ENCODE assay signal across 8 cellular contexts in genomic region chr9:6006968-6007769, GRCh38. TPM values are rescaled to one million over a fixed set of nuclear protein-coding genes. Genes with fewer than 3 reads are reported as not detected.
DNase-seq lines count a peak whose midpoint lies in the region; ATAC-seq and TF ChIP-seq lines count a peak whose summit lies in the region.

No MANE protein-coding gene starts in this region.

- ATAC-seq in GM18907 (IDR thresholded peaks at IDR 0.05; ENCODE audit: unreplicated experiment) (peak; percentile 72), HG03159 (IDR thresholded peaks at IDR 0.05; ENCODE audit: unreplicated experiment) (peak; percentile 70), activated B cell treated with CpG ODN at 0.5 μM for 24 hours (ENCODE audit: low read depth) (peak; percentile 72)

- TF ChIP-seq CTCF in AG04449 (IDR thresholded peaks at IDR 0.05; ENCODE audit: insufficient read depth, low read length, missing control alignments) (no peak), activated B cell treated with CpG ODN at 0.5 μM for 24 hours (IDR thresholded peaks at IDR 0.05) (no peak), cardiac fibroblast (IDR thresholded peaks at IDR 0.05; ENCODE audit: low read depth, low read length) (no peak)

- H3K4me3 Mint-ChIP-seq in activated B cell treated with CpG ODN at 0.5 μM for 24 hours = peak overlapping the region; percentile 94

- no peaks in the 10 kb centered on the region for H3K9me3 Mint-ChIP-seq in activated B cell treated with CpG ODN at 0.5 μM for 24 hours

- H3K27me3 Mint-ChIP-seq in activated B cell treated with CpG ODN at 0.5 μM for 24 hours = no peaks in the 10 kb centered on the region

- H3K4me1 Mint-ChIP-seq in activated B cell treated with CpG ODN at 0.5 μM for 24 hours = peaks cover 47% of the 10 kb centered on the region

- H3K27ac Mint-ChIP-seq in activated B cell treated with CpG ODN at 0.5 μM for 24 hours = peak overlapping the region; percentile 87

- DNase-seq in AG04449 (ENCODE audit: low read depth, low spot score) = peak; percentile 4
- peak; percentile 85 for DNase-seq in NCI-H226
- peak; percentile 88 for DNase-seq in activated B cell treated with CpG ODN at 0.5 μM for 24 hours
- DNase-seq in cardiac fibroblast (ENCODE audit: low read depth in 2 of 2) = peak; percentile 83 to 85
- peak; percentile 97 for DNase-seq in islet precursor cell
- peak; percentile 91 to 98 for DNase-seq in stimulated activated CD4-positive, alpha-beta T cell treated with anti-CD3 and anti-CD28 coated beads, Interleukin-12 subunit alpha, Interleukin-12 subunit beta, amount 100 ng/mL, for 24 hours (ENCODE audit: low read depth in 2 of 2)

- POLR2A ChIA-PET in AG04449 (lab: Yijun Ruan, JAX) (no interaction called here), activated B cell treated with CpG ODN at 0.5 μM for 24 hours (lab: Charles Lee) (interaction anchor here (0.6 to 2.6 kb wide), 12 partner anchors 8 to 1328 kb away, joined by 3 to 25 read pairs (median 4); partner anchors contain the start of genes CDC37L1, KDM4C, PLGRKT and RANBP6)

- CTCF ChIA-PET in AG04449 (lab: Yijun Ruan, JAX) (interaction anchor here (0.5 to 1.9 kb wide), 3 partner anchors 47 to 210 kb away, joined by 3 to 6 read pairs (median 4); partner anchors contain the start of gene ERMP1), activated B cell treated with CpG ODN at 0.5 μM for 24 hours (lab: Charles Lee) (interaction anchor here (1.0 kb wide), 1 partner anchor 47 kb away, joined by 3 read pairs; no protein-coding TSS in a partner anchor)

- intact Hi-C loops in activated B cell treated with CpG ODN at 0.5 μM for 24 hours (cut with micrococcal nuclease) = loop anchor here (1.0 to 5.0 kb wide), 5 partner anchors 8 to 1330 kb away; partner anchors contain the start of genes AK3, CDC37L1, JAK2 and RANBP6

- peaks cover 26% of the 10 kb centered on the region for H3K36me3 Mint-ChIP-seq in activated B cell treated with CpG ODN at 0.5 μM for 24 hours (ENCODE audit: low read depth)

- H3K4me3 ChIP-seq in AG04449 (ENCODE audit: low read depth, low read length) (peak overlapping the region; percentile 78), cardiac fibroblast (replicated peaks in 1 of 2; ENCODE audit: low read depth in 2 of 2, low read length in 2 of 2) (peak overlapping the region; percentile 80 to 86)

RNA-seq across cellular contexts. Expression of gene RANBP6, which starts 8.3 kb away (rescaled TPM):
- 21.6 and 22.5 TPM in 2 replicates for total RNA-seq in activated B cell treated with CpG ODN at 0.5 μM for 24 hours

Comparison
In these comparisons a context has a peak if more than half of its experiments do, and no peak if none do; other contexts are left out.
1. Peak in every context shown above with its lines: DNase-seq, ATAC-seq and H3K4me3 ChIP-seq.
2. DNase-seq: peak in every context shown above with its lines; median percentile 97 in islet precursor cell; 94 in stimulated activated CD4-positive, alpha-beta T cell treated with anti-CD3 and anti-CD28 coated beads, Interleukin-12 subunit alpha, Interleukin-12 subunit beta, amount 100 ng/mL, for 24 hours; 88 in activated B cell treated with CpG ODN at 0.5 μM for 24 hours; 85 in NCI-H226; 84 in cardiac fibroblast; 4 in AG04449.